ENCODE assay signal across 14 cellular contexts in genomic region chr11:45215098-45215497, GRCh38.
"Had no signal": no experiment of that assay in that cellular context is flagged by ENCODE, and none has a peak within 500 bp of the region (broad histone marks: within the 10 kb centered on the region; RNA-seq: fewer than 3 reads in every experiment).

No MANE protein-coding gene starts in this region.

- H3K9me3 ChIP-seq: ovary, tibial nerve had no signal

- H3K27me3 ChIP-seq: ovary, tibial nerve had no signal

- H3K27ac Mint-ChIP-seq: stimulated activated memory B cell treated with anti-CD40 and anti-IgM and Interleukin-4, amounts not matched to agents 10 μg/mL and 1 μg/mL and 100 μg/mL, for 72 hours; T-helper 17 cell had no signal

- H3K4me3 ChIP-seq: ovary, tibial nerve had no signal

- H3K27ac ChIP-seq: ovary, tibial nerve, WERI-Rb-1 had no signal

- ATAC-seq: esophagus mucosa; stimulated activated memory B cell treated with anti-CD40 and anti-IgM and Interleukin-4, amounts not matched to agents 10 μg/mL and 1 μg/mL and 100 μg/mL, for 72 hours; T-helper 17 cell had no signal

- H3K27me3 Mint-ChIP-seq: stimulated activated memory B cell treated with anti-CD40 and anti-IgM and Interleukin-4, amounts not matched to agents 10 μg/mL and 1 μg/mL and 100 μg/mL, for 72 hours; T-helper 17 cell had no signal

- DNase-seq: activated CD4-positive, alpha-beta T cell treated with anti-CD3 and anti-CD28 coated beads, Interleukin-2, amount 50 U/mL, for 48 hours; activated CD8-positive, alpha-beta memory T cell treated with anti-CD3 and anti-CD28 coated beads, Interleukin-2, amount 50 U/mL, for 4 hours; activated gamma-delta T cell treated with Interleukin-2 at 50 U/mL for 16 hours; activated T-cell treated with anti-CD3 and anti-CD28 coated beads, Interleukin-2, amount 50 U/mL, for 48 hours; dermis blood vessel endothelial cell; hypothalamus; midbrain; ovary; SHP77 treated with DMSO at 0.1 percent for 48 hours; T-helper 17 cell; WERI-Rb-1 had no signal

- H3K36me3 ChIP-seq: ovary had no signal

- H3K9me3 Mint-ChIP-seq: stimulated activated memory B cell treated with anti-CD40 and anti-IgM and Interleukin-4, amounts not matched to agents 10 μg/mL and 1 μg/mL and 100 μg/mL, for 72 hours had no signal

- H3K4me3 Mint-ChIP-seq: stimulated activated memory B cell treated with anti-CD40 and anti-IgM and Interleukin-4, amounts not matched to agents 10 μg/mL and 1 μg/mL and 100 μg/mL, for 72 hours; T-helper 17 cell had no signal
